Comparison of ENCODE assay signal across 35 cellular contexts in the genomic region with DNA sequence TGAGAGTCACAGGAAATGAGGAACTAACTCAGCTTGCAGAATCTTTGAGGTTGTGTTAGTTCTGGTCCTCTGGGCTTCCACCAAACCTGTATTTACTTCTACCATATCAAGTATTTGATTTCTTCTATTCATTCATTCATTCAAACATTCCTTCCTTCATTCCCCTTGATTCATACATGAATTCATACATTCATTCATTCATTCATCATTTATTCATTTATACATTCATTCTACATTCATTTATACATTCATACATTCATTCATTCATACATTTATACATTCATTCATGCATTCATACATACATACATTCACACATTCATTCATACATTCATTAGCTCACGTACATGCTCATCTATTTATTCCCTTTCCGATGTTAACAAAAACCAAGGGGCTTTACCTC.
"Had no signal": no experiment of that assay in that cellular context is flagged by ENCODE, and none has a peak within 500 bp of the region (broad histone marks: within the 10 kb centered on the region; RNA-seq: fewer than 3 reads in every experiment).

No MANE protein-coding gene starts in this region.

- H3K9me3 ChIP-seq: MG63 had no signal

- DNase-seq: MG63, MM.1S, MV-4-11, NCI-H1048, NCI-H1092, NCI-H1092 treated with DMSO at 0.1 percent for 48 hours, NCI-H1105, NCI-H1105 treated with DMSO at 0.1 percent for 48 hours, NCI-H1417, NCI-H1417 treated with DMSO at 0.1 percent for 48 hours, NCI-H1436, NCI-H1436 treated with DMSO at 0.1 percent for 48 hours, NCI-H146, NCI-H1694, NCI-H1694 treated with DMSO at 0.1 percent for 48 hours, NCI-H187, NCI-H187 treated with DMSO at 0.1 percent for 48 hours, NCI-H1930, NCI-H2029, NCI-H2029 treated with DMSO at 0.1 percent for 48 hours, NCI-H2081, NCI-H2081 treated with DMSO at 0.1 percent for 48 hours, NCI-H2107, NCI-H2171, NCI-H2171 treated with DMSO at 0.1 percent for 48 hours, NCI-H2227 treated with DMSO at 0.1 percent for 48 hours, NCI-H226, NCI-H345, NCI-H446, NCI-H446 treated with DMSO at 0.1 percent for 48 hours, NCI-H510A, NCI-H510A treated with DMSO at 0.1 percent for 48 hours, NCI-H524, NCI-H524 treated with DMSO at 0.1 percent for 48 hours, NCI-H526 had no signal

- H3K36me3 ChIP-seq: MG63 had no signal

- H3K27me3 ChIP-seq: MG63 had no signal

- H3K4me3 ChIP-seq: MG63 had no signal
